1 cellular context compared by ENCODE assay signal in the genomic region with DNA sequence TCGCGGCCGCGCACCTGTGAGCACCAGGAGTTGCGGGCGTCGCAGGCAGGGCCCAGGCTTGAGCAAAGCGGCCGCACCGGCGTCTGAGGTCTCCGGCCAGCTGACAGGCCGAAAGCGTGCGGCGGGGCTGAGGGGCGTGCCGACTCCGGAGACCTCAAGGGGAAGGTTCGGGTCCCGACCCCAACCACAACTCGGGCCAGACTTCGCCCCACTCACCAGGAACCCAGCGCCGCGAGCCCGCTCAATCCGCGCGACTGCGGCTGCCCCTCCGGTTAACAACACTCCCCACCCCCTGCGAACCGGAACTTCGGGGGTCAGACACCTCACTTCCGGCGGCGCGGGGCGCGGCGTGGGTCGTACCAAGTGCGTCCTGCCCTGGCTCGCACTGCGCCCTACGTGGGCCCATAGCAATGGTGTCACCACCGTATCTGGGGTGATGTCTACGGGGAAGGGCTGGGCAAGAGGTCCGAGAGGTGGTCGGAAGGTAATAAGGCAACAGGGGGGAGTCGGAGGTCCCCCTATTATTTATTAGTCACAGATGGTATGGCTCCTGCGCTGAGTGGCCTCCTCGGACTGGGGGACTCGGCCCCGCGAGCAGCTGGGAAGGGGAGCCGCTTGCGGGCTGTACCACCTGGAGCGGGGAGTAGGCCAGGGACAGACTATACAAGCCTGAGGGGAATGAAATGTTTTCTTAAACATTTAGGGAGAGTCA.
A peak's percentile ranks its signal among the peaks of the same experiment; 100 is the strongest.
TF ChIP-seq lines count a peak whose summit lies in the region.

A gene (minus strand): TSS at position 280 of the 712 bp plus-strand sequence. CDS start 918 bp downstream, outside the sequence.

TF ChIP-seq in K562, 482 proteins besides CTCF, POLR2A, EP300 and RAD21 (continued from another document and continues in another):
- TF ChIP-seq JUN (IDR thresholded peaks at IDR 0.05; ENCODE audit: borderline replicate concordance, low read depth, low read length), result 0 out of 2 replicates have a peak, but pooled peaks have one; percentile 23
- no peak for TF ChIP-seq JUN (CRISPR knock-in tag; IDR thresholded peaks at IDR 0.05; ENCODE audit: borderline replicate concordance)
- peak; percentile 67 for TF ChIP-seq RB1 (IDR thresholded peaks at IDR 0.05; ENCODE audit: low read depth)
- TF ChIP-seq, protein P1, sequence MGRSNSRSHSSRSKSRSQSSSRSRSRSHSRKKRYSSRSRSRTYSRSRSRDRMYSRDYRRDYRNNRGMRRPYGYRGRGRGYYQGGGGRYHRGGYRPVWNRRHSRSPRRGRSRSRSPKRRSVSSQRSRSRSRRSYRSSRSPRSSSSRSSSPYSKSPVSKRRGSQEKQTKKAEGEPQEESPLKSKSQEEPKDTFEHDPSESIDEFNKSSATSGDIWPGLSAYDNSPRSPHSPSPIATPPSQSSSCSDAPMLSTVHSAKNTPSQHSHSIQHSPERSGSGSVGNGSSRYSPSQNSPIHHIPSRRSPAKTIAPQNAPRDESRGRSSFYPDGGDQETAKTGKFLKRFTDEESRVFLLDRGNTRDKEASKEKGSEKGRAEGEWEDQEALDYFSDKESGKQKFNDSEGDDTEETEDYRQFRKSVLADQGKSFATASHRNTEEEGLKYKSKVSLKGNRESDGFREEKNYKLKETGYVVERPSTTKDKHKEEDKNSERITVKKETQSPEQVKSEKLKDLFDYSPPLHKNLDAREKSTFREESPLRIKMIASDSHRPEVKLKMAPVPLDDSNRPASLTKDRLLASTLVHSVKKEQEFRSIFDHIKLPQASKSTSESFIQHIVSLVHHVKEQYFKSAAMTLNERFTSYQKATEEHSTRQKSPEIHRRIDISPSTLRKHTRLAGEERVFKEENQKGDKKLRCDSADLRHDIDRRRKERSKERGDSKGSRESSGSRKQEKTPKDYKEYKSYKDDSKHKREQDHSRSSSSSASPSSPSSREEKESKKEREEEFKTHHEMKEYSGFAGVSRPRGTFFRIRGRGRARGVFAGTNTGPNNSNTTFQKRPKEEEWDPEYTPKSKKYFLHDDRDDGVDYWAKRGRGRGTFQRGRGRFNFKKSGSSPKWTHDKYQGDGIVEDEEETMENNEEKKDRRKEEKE (IDR thresholded peaks at IDR 0.05; ENCODE audit: borderline replicate concordance in 1 of 2, control insufficient read depth in 1 of 2, low read depth in 2 of 2, low read length in 1 of 2), result peak in 1 of 2 experiments; percentile 94; a peak in 2 of 4 replicates
- TF ChIP-seq ESRRA (IDR thresholded peaks at IDR 0.05; ENCODE audit: borderline replicate concordance, low read depth), result peak; percentile 44
- TF ChIP-seq ZNF134 (CRISPR knock-in tag; conservative IDR thresholded peaks at IDR 0.05), result no peak
- TF ChIP-seq RHOXF2B (CRISPR knock-in tag; conservative IDR thresholded peaks at IDR 0.05), result no peak
- TF ChIP-seq TCF7L2 (IDR thresholded peaks at IDR 0.05; ENCODE audit: low read depth, low read length), result peak; percentile 86
- TF ChIP-seq NFXL1 (CRISPR knock-in tag; IDR thresholded peaks at IDR 0.05), result no peak
- TF ChIP-seq CBX1 (IDR thresholded peaks at IDR 0.05; ENCODE audit: low read depth), result 0 out of 2 replicates have a peak, but pooled peaks have one; percentile 55
- peak; percentile 30 for TF ChIP-seq MAFF (IDR thresholded peaks at IDR 0.05; ENCODE audit: low read length)
- TF ChIP-seq MEF2D (tag; conservative IDR thresholded peaks at IDR 0.05; ENCODE audit: low read depth), result 0 out of 2 replicates have a peak, but pooled peaks have one; percentile 17
- TF ChIP-seq STAG1 (CRISPR knock-in tag; IDR thresholded peaks at IDR 0.05; ENCODE audit: borderline replicate concordance), result peak; percentile 31; the same call in 1 of the 2 replicates
- peak; percentile 84 for TF ChIP-seq TBP (optimal IDR thresholded peaks at IDR 0.05; ENCODE audit: low read depth, low read length)
- TF ChIP-seq SAFB2 (IDR thresholded peaks at IDR 0.05; ENCODE audit: borderline replicate concordance, low read depth, low read length, severe bottlenecking), result no peak
- TF ChIP-seq CAMTA2 (CRISPR knock-in tag; conservative IDR thresholded peaks at IDR 0.05), result no peak
- no peak for TF ChIP-seq MEIS2 (IDR thresholded peaks at IDR 0.05; ENCODE audit: partially characterized antibody)
- TF ChIP-seq, protein P2, sequence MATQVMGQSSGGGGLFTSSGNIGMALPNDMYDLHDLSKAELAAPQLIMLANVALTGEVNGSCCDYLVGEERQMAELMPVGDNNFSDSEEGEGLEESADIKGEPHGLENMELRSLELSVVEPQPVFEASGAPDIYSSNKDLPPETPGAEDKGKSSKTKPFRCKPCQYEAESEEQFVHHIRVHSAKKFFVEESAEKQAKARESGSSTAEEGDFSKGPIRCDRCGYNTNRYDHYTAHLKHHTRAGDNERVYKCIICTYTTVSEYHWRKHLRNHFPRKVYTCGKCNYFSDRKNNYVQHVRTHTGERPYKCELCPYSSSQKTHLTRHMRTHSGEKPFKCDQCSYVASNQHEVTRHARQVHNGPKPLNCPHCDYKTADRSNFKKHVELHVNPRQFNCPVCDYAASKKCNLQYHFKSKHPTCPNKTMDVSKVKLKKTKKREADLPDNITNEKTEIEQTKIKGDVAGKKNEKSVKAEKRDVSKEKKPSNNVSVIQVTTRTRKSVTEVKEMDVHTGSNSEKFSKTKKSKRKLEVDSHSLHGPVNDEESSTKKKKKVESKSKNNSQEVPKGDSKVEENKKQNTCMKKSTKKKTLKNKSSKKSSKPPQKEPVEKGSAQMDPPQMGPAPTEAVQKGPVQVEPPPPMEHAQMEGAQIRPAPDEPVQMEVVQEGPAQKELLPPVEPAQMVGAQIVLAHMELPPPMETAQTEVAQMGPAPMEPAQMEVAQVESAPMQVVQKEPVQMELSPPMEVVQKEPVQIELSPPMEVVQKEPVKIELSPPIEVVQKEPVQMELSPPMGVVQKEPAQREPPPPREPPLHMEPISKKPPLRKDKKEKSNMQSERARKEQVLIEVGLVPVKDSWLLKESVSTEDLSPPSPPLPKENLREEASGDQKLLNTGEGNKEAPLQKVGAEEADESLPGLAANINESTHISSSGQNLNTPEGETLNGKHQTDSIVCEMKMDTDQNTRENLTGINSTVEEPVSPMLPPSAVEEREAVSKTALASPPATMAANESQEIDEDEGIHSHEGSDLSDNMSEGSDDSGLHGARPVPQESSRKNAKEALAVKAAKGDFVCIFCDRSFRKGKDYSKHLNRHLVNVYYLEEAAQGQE (CRISPR knock-in tag; IDR thresholded peaks at IDR 0.05; ENCODE audit: low read depth), result peak; percentile 70; the same call in 1 of the 2 replicates
- peak in 1 of 2 experiments; percentile 33; a peak in 1 of 4 replicates for TF ChIP-seq ETV6 (IDR thresholded peaks at IDR 0.05; ENCODE audit: borderline replicate concordance in 1 of 2, low read depth in 2 of 2, low read length in 1 of 2)
- no peak for TF ChIP-seq ETV6 (CRISPR knock-in tag; IDR thresholded peaks at IDR 0.05; ENCODE audit: borderline replicate concordance)
- peak; percentile 94 for TF ChIP-seq CREM (IDR thresholded peaks at IDR 0.05; ENCODE audit: low read depth)
- TF ChIP-seq NR2C1 (IDR thresholded peaks at IDR 0.05), result peak; percentile 88
- TF ChIP-seq NR2C1 (tag; IDR thresholded peaks at IDR 0.05), result peak; percentile 84
- peak; percentile 75; the same call in 1 of the 2 replicates for TF ChIP-seq ZNF76 (CRISPR knock-in tag; IDR thresholded peaks at IDR 0.05; ENCODE audit: borderline replicate concordance)
- TF ChIP-seq, protein P3, sequence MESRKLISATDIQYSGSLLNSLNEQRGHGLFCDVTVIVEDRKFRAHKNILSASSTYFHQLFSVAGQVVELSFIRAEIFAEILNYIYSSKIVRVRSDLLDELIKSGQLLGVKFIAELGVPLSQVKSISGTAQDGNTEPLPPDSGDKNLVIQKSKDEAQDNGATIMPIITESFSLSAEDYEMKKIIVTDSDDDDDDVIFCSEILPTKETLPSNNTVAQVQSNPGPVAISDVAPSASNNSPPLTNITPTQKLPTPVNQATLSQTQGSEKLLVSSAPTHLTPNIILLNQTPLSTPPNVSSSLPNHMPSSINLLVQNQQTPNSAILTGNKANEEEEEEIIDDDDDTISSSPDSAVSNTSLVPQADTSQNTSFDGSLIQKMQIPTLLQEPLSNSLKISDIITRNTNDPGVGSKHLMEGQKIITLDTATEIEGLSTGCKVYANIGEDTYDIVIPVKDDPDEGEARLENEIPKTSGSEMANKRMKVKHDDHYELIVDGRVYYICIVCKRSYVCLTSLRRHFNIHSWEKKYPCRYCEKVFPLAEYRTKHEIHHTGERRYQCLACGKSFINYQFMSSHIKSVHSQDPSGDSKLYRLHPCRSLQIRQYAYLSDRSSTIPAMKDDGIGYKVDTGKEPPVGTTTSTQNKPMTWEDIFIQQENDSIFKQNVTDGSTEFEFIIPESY (CRISPR knock-in tag; IDR thresholded peaks at IDR 0.05), result peak; percentile 11; the same call in 1 of the 2 replicates
- TF ChIP-seq, protein P4, sequence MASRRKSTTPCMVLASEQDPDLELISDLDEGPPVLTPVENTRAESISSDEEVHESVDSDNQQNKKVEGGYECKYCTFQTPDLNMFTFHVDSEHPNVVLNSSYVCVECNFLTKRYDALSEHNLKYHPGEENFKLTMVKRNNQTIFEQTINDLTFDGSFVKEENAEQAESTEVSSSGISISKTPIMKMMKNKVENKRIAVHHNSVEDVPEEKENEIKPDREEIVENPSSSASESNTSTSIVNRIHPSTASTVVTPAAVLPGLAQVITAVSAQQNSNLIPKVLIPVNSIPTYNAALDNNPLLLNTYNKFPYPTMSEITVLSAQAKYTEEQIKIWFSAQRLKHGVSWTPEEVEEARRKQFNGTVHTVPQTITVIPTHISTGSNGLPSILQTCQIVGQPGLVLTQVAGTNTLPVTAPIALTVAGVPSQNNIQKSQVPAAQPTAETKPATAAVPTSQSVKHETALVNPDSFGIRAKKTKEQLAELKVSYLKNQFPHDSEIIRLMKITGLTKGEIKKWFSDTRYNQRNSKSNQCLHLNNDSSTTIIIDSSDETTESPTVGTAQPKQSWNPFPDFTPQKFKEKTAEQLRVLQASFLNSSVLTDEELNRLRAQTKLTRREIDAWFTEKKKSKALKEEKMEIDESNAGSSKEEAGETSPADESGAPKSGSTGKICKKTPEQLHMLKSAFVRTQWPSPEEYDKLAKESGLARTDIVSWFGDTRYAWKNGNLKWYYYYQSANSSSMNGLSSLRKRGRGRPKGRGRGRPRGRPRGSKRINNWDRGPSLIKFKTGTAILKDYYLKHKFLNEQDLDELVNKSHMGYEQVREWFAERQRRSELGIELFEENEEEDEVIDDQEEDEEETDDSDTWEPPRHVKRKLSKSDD (conservative IDR thresholded peaks at IDR 0.05; ENCODE audit: low read length), result peak; percentile 39; the same call in 1 of the 2 replicates
- peak; percentile 89 for TF ChIP-seq SUPT5H (IDR thresholded peaks at IDR 0.05)
- TF ChIP-seq ZFP1 (CRISPR knock-in tag; IDR thresholded peaks at IDR 0.05), result no peak
- TF ChIP-seq TRIM24 (IDR thresholded peaks at IDR 0.05), result peak in 1 of 2 experiments; percentile 71; a peak in 2 of 4 replicates
- TF ChIP-seq MECOM (CRISPR knock-in tag; IDR thresholded peaks at IDR 0.05), result peak; percentile 82
- TF ChIP-seq HNRNPLL (IDR thresholded peaks at IDR 0.05; ENCODE audit: low read depth, low read length, poor library complexity, severe bottlenecking), result peak; percentile 29
- TF ChIP-seq GABPA (tag; conservative IDR thresholded peaks at IDR 0.05; ENCODE audit: low read depth), result peak; percentile 99
- TF ChIP-seq NR3C1 (CRISPR knock-in tag; IDR thresholded peaks at IDR 0.05), result peak; percentile 85
- TF ChIP-seq DIDO1 (tag; IDR thresholded peaks at IDR 0.05; ENCODE audit: low read depth), result peak; percentile 61; the same call in 1 of the 2 replicates
- no peak for TF ChIP-seq ZKSCAN8 (CRISPR knock-in tag; IDR thresholded peaks at IDR 0.05)
- no peak; the same call in 1 of the 2 replicates for TF ChIP-seq TCF3 (CRISPR knock-in tag; IDR thresholded peaks at IDR 0.05)
- TF ChIP-seq, protein P5, sequence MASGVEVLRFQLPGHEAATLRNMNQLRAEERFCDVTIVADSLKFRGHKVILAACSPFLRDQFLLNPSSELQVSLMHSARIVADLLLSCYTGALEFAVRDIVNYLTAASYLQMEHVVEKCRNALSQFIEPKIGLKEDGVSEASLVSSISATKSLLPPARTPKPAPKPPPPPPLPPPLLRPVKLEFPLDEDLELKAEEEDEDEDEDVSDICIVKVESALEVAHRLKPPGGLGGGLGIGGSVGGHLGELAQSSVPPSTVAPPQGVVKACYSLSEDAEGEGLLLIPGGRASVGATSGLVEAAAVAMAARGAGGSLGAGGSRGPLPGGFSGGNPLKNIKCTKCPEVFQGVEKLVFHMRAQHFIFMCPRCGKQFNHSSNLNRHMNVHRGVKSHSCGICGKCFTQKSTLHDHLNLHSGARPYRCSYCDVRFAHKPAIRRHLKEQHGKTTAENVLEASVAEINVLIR (CRISPR knock-in tag; IDR thresholded peaks at IDR 0.05), result peak; percentile 78
- 0 out of 2 replicates have a peak, but pooled peaks have one; percentile 7 for TF ChIP-seq SMC3 (conservative IDR thresholded peaks at IDR 0.05; ENCODE audit: insufficient read depth, low read depth, low read length)
- 0 out of 2 replicates have a peak, but pooled peaks have one; percentile 3 for TF ChIP-seq TCF7 (IDR thresholded peaks at IDR 0.05; ENCODE audit: borderline replicate concordance)
- TF ChIP-seq NRF1 (conservative IDR thresholded peaks at IDR 0.05 in 1 of 2, IDR thresholded peaks at IDR 0.05 in 1 of 2), result peak; percentile 72 to 75
- TF ChIP-seq KDM4B (IDR thresholded peaks at IDR 0.05; ENCODE audit: borderline replicate concordance in 2 of 2, low read depth in 1 of 2), result peak in 1 of 2 experiments; percentile 91; a peak in 2 of 4 replicates
- no peak for TF ChIP-seq RBM34 (IDR thresholded peaks at IDR 0.05; ENCODE audit: borderline replicate concordance, insufficient read depth, low read length)
- no peak for TF ChIP-seq YBX1 (IDR thresholded peaks at IDR 0.05)
- TF ChIP-seq NFIC (IDR thresholded peaks at IDR 0.05), result peak; percentile 58
- no peak for TF ChIP-seq FOXA3 (CRISPR knock-in tag; conservative IDR thresholded peaks at IDR 0.05 in 1 of 2, IDR thresholded peaks at IDR 0.05 in 1 of 2)
- TF ChIP-seq ARID1B (IDR thresholded peaks at IDR 0.05), result peak; percentile 54; the same call in 1 of the 2 replicates
- TF ChIP-seq, protein P6, sequence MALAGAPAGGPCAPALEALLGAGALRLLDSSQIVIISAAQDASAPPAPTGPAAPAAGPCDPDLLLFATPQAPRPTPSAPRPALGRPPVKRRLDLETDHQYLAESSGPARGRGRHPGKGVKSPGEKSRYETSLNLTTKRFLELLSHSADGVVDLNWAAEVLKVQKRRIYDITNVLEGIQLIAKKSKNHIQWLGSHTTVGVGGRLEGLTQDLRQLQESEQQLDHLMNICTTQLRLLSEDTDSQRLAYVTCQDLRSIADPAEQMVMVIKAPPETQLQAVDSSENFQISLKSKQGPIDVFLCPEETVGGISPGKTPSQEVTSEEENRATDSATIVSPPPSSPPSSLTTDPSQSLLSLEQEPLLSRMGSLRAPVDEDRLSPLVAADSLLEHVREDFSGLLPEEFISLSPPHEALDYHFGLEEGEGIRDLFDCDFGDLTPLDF (CRISPR knock-in tag; IDR thresholded peaks at IDR 0.05), result peak; percentile 53
- TF ChIP-seq GATAD2B (IDR thresholded peaks at IDR 0.05; ENCODE audit: borderline replicate concordance), result 0 out of 2 replicates have a peak, but pooled peaks have one; percentile 39
- TF ChIP-seq PML (IDR thresholded peaks at IDR 0.05; ENCODE audit: low read length), result peak; percentile 87; the same call in 1 of the 2 replicates
- TF ChIP-seq TAF1 (IDR thresholded peaks at IDR 0.05; ENCODE audit: control insufficient read depth, extremely low read depth, insufficient read depth, low read length, severe bottlenecking), result peak; percentile 75
- TF ChIP-seq ETV5 (CRISPR knock-in tag; IDR thresholded peaks at IDR 0.05; ENCODE audit: low read depth), result peak; percentile 93
- no peak for TF ChIP-seq TEAD2 (tag; IDR thresholded peaks at IDR 0.05)
- peak; percentile 94 for TF ChIP-seq PCBP1 (IDR thresholded peaks at IDR 0.05; ENCODE audit: low read depth, low read length, poor library complexity, severe bottlenecking)
- peak; percentile 57 for TF ChIP-seq BRD9 (IDR thresholded peaks at IDR 0.05; ENCODE audit: low read depth, partially characterized antibody)
- TF ChIP-seq CBFA2T3 (IDR thresholded peaks at IDR 0.05), result 0 out of 2 replicates have a peak, but pooled peaks have one; percentile 30
